1 cellular context compared by ENCODE assay signal in the genomic region with DNA sequence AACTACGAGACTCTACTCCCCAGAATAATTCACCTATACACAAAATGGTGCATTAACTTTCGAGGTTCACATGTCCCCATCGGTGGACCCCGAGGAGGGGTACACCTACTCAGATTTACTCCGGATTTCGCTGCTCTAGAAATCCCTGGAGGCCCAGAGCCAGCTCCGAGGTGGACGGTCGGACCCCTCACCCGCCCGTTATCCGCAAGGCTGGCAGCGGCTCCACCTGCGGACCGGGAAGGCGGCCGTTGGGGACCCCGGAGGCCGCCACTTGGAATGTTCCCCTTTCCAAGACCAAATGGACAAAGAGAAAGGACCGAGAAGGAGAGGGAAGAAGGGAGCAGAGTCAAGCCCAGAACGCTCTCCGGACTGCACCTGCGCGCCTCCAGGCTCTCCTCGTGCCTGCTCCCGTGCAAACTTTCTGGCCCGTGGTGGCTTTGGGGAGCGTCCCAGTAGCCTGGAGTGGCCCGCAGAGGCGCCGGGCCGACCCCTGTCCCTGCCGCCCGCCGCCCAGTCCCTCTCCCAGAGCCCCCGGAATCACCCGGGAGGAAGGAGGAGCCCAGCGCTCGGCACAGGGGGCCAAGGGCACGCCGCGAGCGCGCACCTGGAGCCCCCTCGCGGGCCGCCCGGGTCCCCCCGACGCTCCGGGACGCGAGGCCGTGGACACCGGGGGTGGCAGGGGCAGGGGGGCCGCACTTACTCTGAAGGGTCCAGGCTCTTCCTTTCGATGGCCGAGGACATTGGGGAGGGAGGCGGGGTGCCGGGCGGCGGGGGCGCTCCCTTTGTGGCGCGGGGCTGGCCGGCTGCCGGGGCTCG.
A peak's percentile ranks its signal among the peaks of the same experiment; 100 is the strongest.
TF ChIP-seq lines count a peak whose summit lies in the region.

No MANE protein-coding gene starts in this region.

TF ChIP-seq in K562, 482 proteins besides CTCF, POLR2A, EP300 and RAD21 (continued from another document and continues in another):
- TF ChIP-seq, protein P1, sequence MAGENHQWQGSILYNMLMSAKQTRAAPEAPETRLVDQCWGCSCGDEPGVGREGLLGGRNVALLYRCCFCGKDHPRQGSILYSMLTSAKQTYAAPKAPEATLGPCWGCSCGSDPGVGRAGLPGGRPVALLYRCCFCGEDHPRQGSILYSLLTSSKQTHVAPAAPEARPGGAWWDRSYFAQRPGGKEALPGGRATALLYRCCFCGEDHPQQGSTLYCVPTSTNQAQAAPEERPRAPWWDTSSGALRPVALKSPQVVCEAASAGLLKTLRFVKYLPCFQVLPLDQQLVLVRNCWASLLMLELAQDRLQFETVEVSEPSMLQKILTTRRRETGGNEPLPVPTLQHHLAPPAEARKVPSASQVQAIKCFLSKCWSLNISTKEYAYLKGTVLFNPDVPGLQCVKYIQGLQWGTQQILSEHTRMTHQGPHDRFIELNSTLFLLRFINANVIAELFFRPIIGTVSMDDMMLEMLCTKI (IDR thresholded peaks at IDR 0.05; ENCODE audit: partially characterized antibody): no peak
- TF ChIP-seq RBBP5 (IDR thresholded peaks at IDR 0.05; ENCODE audit: borderline replicate concordance, insufficient read depth, low read length, poor library complexity, severe bottlenecking) (peak; percentile 73), KDM4B (IDR thresholded peaks at IDR 0.05; ENCODE audit: borderline replicate concordance in 2 of 2, low read depth in 1 of 2) (no peak), BHLHE40 (IDR thresholded peaks at IDR 0.05; ENCODE audit: low read length) (peak; percentile 52; the same call in 1 of the 2 replicates), ELF1 (tag; IDR thresholded peaks at IDR 0.05) (0 out of 2 replicates have a peak, but pooled peaks have one; percentile 20), RBM22 (IDR thresholded peaks at IDR 0.05; ENCODE audit: low read depth, low read length, poor library complexity, severe bottlenecking) (peak; percentile 45), COPS2 (conservative IDR thresholded peaks at IDR 0.05) (no peak), SAP30 (IDR thresholded peaks at IDR 0.05; ENCODE audit: borderline replicate concordance, insufficient read depth, low read depth, low read length, poor library complexity, severe bottlenecking) (peak; percentile 68), SREBF1 (IDR thresholded peaks at IDR 0.05; ENCODE audit: borderline replicate concordance, low read depth, low read length) (no peak), TSC22D4 (tag; IDR thresholded peaks at IDR 0.05) (no peak), DPF2 (IDR thresholded peaks at IDR 0.05) (no peak), ZNF668 (CRISPR knock-in tag; IDR thresholded peaks at IDR 0.05) (no peak), ZNF12 (CRISPR knock-in tag; IDR thresholded peaks at IDR 0.05) (peak; percentile 70), ZFX (CRISPR knock-in tag; IDR thresholded peaks at IDR 0.05) (peak; percentile 62), NEUROD1 (IDR thresholded peaks at IDR 0.05; ENCODE audit: borderline replicate concordance, low read depth, low read length, partially characterized antibody) (no peak)
- TF ChIP-seq, protein P2, sequence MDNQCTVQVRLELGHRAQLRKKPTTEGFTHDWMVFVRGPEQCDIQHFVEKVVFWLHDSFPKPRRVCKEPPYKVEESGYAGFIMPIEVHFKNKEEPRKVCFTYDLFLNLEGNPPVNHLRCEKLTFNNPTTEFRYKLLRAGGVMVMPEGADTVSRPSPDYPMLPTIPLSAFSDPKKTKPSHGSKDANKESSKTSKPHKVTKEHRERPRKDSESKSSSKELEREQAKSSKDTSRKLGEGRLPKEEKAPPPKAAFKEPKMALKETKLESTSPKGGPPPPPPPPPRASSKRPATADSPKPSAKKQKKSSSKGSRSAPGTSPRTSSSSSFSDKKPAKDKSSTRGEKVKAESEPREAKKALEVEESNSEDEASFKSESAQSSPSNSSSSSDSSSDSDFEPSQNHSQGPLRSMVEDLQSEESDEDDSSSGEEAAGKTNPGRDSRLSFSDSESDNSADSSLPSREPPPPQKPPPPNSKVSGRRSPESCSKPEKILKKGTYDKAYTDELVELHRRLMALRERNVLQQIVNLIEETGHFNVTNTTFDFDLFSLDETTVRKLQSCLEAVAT (IDR thresholded peaks at IDR 0.05): peak; percentile 7 to 27; a peak in 1 of 4 replicates
- TF ChIP-seq, protein P3, sequence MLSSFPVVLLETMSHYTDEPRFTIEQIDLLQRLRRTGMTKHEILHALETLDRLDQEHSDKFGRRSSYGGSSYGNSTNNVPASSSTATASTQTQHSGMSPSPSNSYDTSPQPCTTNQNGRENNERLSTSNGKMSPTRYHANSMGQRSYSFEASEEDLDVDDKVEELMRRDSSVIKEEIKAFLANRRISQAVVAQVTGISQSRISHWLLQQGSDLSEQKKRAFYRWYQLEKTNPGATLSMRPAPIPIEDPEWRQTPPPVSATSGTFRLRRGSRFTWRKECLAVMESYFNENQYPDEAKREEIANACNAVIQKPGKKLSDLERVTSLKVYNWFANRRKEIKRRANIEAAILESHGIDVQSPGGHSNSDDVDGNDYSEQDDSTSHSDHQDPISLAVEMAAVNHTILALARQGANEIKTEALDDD (IDR thresholded peaks at IDR 0.05): no peak
- TF ChIP-seq, protein P4, sequence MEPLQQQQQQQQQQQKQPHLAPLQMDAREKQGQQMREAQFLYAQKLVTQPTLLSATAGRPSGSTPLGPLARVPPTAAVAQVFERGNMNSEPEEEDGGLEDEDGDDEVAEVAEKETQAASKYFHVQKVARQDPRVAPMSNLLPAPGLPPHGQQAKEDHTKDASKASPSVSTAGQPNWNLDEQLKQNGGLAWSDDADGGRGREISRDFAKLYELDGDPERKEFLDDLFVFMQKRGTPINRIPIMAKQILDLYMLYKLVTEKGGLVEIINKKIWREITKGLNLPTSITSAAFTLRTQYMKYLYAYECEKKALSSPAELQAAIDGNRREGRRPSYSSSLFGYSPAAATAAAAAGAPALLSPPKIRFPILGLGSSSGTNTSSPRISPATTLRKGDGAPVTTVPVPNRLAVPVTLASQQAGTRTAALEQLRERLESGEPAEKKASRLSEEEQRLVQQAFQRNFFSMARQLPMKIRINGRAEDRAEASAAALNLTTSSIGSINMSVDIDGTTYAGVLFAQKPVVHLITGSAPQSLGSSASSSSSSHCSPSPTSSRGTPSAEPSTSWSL (CRISPR knock-in tag; IDR thresholded peaks at IDR 0.05; ENCODE audit: borderline replicate concordance): no peak
- TF ChIP-seq, protein P5, sequence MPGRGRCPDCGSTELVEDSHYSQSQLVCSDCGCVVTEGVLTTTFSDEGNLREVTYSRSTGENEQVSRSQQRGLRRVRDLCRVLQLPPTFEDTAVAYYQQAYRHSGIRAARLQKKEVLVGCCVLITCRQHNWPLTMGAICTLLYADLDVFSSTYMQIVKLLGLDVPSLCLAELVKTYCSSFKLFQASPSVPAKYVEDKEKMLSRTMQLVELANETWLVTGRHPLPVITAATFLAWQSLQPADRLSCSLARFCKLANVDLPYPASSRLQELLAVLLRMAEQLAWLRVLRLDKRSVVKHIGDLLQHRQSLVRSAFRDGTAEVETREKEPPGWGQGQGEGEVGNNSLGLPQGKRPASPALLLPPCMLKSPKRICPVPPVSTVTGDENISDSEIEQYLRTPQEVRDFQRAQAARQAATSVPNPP (IDR thresholded peaks at IDR 0.05; ENCODE audit: borderline replicate concordance, insufficient read depth, insufficient read length): no peak
- TF ChIP-seq, protein P6, sequence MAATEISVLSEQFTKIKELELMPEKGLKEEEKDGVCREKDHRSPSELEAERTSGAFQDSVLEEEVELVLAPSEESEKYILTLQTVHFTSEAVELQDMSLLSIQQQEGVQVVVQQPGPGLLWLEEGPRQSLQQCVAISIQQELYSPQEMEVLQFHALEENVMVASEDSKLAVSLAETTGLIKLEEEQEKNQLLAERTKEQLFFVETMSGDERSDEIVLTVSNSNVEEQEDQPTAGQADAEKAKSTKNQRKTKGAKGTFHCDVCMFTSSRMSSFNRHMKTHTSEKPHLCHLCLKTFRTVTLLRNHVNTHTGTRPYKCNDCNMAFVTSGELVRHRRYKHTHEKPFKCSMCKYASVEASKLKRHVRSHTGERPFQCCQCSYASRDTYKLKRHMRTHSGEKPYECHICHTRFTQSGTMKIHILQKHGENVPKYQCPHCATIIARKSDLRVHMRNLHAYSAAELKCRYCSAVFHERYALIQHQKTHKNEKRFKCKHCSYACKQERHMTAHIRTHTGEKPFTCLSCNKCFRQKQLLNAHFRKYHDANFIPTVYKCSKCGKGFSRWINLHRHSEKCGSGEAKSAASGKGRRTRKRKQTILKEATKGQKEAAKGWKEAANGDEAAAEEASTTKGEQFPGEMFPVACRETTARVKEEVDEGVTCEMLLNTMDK (IDR thresholded peaks at IDR 0.05; ENCODE audit: borderline replicate concordance, insufficient read depth, low read depth, low read length, poor library complexity, severe bottlenecking): peak; percentile 70
- TF ChIP-seq, protein P7, sequence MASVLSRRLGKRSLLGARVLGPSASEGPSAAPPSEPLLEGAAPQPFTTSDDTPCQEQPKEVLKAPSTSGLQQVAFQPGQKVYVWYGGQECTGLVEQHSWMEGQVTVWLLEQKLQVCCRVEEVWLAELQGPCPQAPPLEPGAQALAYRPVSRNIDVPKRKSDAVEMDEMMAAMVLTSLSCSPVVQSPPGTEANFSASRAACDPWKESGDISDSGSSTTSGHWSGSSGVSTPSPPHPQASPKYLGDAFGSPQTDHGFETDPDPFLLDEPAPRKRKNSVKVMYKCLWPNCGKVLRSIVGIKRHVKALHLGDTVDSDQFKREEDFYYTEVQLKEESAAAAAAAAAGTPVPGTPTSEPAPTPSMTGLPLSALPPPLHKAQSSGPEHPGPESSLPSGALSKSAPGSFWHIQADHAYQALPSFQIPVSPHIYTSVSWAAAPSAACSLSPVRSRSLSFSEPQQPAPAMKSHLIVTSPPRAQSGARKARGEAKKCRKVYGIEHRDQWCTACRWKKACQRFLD (CRISPR knock-in tag; IDR thresholded peaks at IDR 0.05): peak; percentile 54; the same call in 1 of the 2 replicates
- TF ChIP-seq, protein P8, sequence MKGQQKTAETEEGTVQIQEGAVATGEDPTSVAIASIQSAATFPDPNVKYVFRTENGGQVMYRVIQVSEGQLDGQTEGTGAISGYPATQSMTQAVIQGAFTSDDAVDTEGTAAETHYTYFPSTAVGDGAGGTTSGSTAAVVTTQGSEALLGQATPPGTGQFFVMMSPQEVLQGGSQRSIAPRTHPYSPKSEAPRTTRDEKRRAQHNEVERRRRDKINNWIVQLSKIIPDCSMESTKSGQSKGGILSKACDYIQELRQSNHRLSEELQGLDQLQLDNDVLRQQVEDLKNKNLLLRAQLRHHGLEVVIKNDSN (CRISPR knock-in tag; IDR thresholded peaks at IDR 0.05): no peak
- TF ChIP-seq, protein P9, sequence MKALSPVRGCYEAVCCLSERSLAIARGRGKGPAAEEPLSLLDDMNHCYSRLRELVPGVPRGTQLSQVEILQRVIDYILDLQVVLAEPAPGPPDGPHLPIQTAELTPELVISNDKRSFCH (CRISPR knock-in tag; IDR thresholded peaks at IDR 0.05): no peak
- TF ChIP-seq, protein P9 (tag; IDR thresholded peaks at IDR 0.05): 0 out of 2 replicates have a peak, but pooled peaks have one; percentile 22
- TF ChIP-seq, protein P10, sequence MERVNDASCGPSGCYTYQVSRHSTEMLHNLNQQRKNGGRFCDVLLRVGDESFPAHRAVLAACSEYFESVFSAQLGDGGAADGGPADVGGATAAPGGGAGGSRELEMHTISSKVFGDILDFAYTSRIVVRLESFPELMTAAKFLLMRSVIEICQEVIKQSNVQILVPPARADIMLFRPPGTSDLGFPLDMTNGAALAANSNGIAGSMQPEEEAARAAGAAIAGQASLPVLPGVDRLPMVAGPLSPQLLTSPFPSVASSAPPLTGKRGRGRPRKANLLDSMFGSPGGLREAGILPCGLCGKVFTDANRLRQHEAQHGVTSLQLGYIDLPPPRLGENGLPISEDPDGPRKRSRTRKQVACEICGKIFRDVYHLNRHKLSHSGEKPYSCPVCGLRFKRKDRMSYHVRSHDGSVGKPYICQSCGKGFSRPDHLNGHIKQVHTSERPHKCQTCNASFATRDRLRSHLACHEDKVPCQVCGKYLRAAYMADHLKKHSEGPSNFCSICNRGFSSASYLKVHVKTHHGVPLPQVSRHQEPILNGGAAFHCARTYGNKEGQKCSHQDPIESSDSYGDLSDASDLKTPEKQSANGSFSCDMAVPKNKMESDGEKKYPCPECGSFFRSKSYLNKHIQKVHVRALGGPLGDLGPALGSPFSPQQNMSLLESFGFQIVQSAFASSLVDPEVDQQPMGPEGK (CRISPR knock-in tag; IDR thresholded peaks at IDR 0.05; ENCODE audit: borderline replicate concordance): no peak
- TF ChIP-seq, protein P11, sequence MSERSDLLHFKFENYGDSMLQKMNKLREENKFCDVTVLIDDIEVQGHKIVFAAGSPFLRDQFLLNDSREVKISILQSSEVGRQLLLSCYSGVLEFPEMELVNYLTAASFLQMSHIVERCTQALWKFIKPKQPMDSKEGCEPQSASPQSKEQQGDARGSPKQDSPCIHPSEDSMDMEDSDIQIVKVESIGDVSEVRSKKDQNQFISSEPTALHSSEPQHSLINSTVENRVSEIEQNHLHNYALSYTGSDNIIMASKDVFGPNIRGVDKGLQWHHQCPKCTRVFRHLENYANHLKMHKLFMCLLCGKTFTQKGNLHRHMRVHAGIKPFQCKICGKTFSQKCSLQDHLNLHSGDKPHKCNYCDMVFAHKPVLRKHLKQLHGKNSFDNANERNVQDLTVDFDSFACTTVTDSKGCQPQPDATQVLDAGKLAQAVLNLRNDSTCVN (CRISPR knock-in tag; IDR thresholded peaks at IDR 0.05): no peak
